In genomic region chr1:235047331-235047871, GRCh38 we compare ENCODE assay signal across 1 cellular context.
TF ChIP-seq lines count a peak whose summit lies in the region.

No MANE protein-coding gene starts in this region.

TF ChIP-seq in liver, 16 proteins besides CTCF, POLR2A, EP300 and RAD21 (continued from another document):
- TF ChIP-seq REST (IDR thresholded peaks at IDR 0.05) (no peak), YY1 (IDR thresholded peaks at IDR 0.05) (no peak), SP1 (IDR thresholded peaks at IDR 0.05) (no peak), NR2F2 (IDR thresholded peaks at IDR 0.05) (no peak), HNF4A (conservative IDR thresholded peaks at IDR 0.05) (no peak), FOXA1 (IDR thresholded peaks at IDR 0.05) (no peak), GABPA (IDR thresholded peaks at IDR 0.05 in 1 of 2, conservative IDR thresholded peaks at IDR 0.05 in 1 of 2) (no peak)
